ENCODE assay signal across 18 cellular contexts in the genomic region with DNA sequence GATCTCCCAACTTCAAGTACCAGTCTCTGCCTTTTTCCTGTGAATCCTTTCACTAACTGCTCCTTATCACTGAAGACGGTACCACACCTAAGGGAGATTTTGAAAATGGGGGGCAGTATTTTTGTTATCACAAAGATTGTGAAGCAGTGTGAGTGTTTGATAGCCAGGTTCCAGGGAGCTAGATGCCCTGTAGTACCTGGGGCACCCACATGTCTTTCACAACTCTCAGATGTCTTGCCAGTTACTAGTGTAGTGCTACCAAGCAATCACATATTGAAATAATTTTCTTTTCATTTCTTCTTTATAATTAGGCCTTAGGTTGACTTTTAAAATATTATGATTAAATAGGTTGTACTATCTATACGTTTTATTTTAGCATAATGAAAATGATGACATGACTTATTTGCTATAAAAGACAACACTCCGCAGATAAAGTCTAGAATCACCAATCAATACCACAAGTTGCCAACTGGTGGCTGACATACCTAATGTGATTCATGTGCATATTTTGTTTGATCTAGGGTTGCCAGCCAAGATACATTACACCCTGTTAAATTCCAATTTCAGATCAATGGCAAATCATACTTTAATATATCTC.
DNase-seq lines count a peak whose midpoint lies in the region; ATAC-seq, FAIRE-seq and TF ChIP-seq lines count a peak whose summit lies in the region.
"Had no signal": no experiment of that assay in that cellular context is flagged by ENCODE, and none has a peak within 500 bp of the region (broad histone marks: within the 10 kb centered on the region; RNA-seq: fewer than 3 reads in every experiment).

No MANE protein-coding gene starts in this region.

- H3K9ac ChIP-seq in K562 (ENCODE audit: insufficient read depth in 1 of 2, low read depth in 2 of 2, low read length in 2 of 2) = no peak overlapping the region

- H3K9me3 ChIP-seq in K562 (replicated peaks; ENCODE audit: control insufficient read depth, insufficient read depth, low read depth, low read length) (no peaks in the 10 kb centered on the region), Peyer's patch (no peaks in the 10 kb centered on the region)

- no peak for DNase-seq in HTR-8/SVneo (ENCODE audit: insufficient read length, low spot score)
- DNase-seq in K562 (ENCODE audit: extremely low read depth in 1 of 4, low spot score in 3 of 4) = no peak
- no peak for DNase-seq in left lobe of liver (ENCODE audit: low spot score)
- no peak for DNase-seq in activated T-cell treated with anti-CD3 and anti-CD28 coated beads, Interleukin-2, amount 50 U/mL, for 1 hour
- DNase-seq in Peyer's patch = no peak
- no peak for DNase-seq in RPMI8226
- DNase-seq in stimulated activated naive CD4-positive, alpha-beta T cell (lab: John Stamatoyannopoulos, UW) = no peak
- DNase-seq: AML-193; CD4-positive, alpha-beta memory T cell; DMS153; DMS79; GDM1; GOT3; H9; KBM-7 had no signal

- no peaks in the 10 kb centered on the region for H3K79me2 ChIP-seq in K562 (ENCODE audit: control insufficient read depth, insufficient read depth, low read length)

- H3K4me2 ChIP-seq in K562 (ENCODE audit: insufficient read depth, low read length) = no peak overlapping the region

- intact Hi-C loops in K562 (cut with micrococcal nuclease) = no loop called here

- WGBS in K562 (ENCODE audit: insufficient coverage, low coverage, missing lambda C conversion rate) = 2% methylated on average over 3 of the region's 3 CpGs

- TF ChIP-seq POLR2A in K562 (conservative IDR thresholded peaks at IDR 0.05) (no peak), Peyer's patch (IDR thresholded peaks at IDR 0.05) (no peak)

- no peak overlapping the region for H3K4me3 ChIP-seq in K562
- H3K4me3 ChIP-seq in Peyer's patch = no peak overlapping the region

- no peak overlapping the region for H2AFZ ChIP-seq in K562 (ENCODE audit: low read depth, low read length)

- ATAC-seq in K562 = no peak
- peak; percentile 82 for ATAC-seq in left lobe of liver

- POLR2A ChIA-PET in K562 (lab: Yijun Ruan, JAX) = interaction anchor here (1.4 kb wide), 1 partner anchor 30 kb away, joined by 4 read pairs; no protein-coding TSS in a partner anchor

- H3K36me3 ChIP-seq in K562 (ENCODE audit: control insufficient read depth, insufficient read depth, low read length) = no peaks in the 10 kb centered on the region
- no peaks in the 10 kb centered on the region for H3K36me3 ChIP-seq in Peyer's patch

- H3K27ac ChIP-seq in K562 (ENCODE audit: extremely low read depth, low read depth, low read length) (no peak overlapping the region), Peyer's patch (no peak overlapping the region)

- H3K9me1 ChIP-seq in K562 (ENCODE audit: control insufficient read depth, insufficient read depth, low read length) = no peaks in the 10 kb centered on the region

- CTCF ChIA-PET in K562 (lab: Yijun Ruan, JAX; ENCODE audit: low intra/inter-chr PET ratio) = no interaction called here

- TF ChIP-seq CTCF in K562 (IDR thresholded peaks at IDR 0.05 in 2 of 3, conservative IDR thresholded peaks at IDR 0.05 in 1 of 3; ENCODE audit: insufficient read depth in 2 of 3, low read depth in 1 of 3, low read length in 3 of 3) (no peak), Peyer's patch (IDR thresholded peaks at IDR 0.05) (no peak)

- in situ Hi-C loops in K562 (cut with MboI) = loop anchor here (25.0 kb wide), 2 partner anchors 259 to 491 kb away; no protein-coding TSS in a partner anchor

- BruUV-seq in K562 (replicated peaks; lab: Mats Ljungman, UMichigan) = no TSS peak

- FAIRE-seq in HTR-8/SVneo (lab: Jason Lieb, UNC) (peak; percentile 87), K562 (lab: Jason Lieb, UNC) (no peak)
- FAIRE-seq: A204.1, GM12892, GM18507 had no signal

- no peaks in the 10 kb centered on the region for H4K20me1 ChIP-seq in K562 (replicated peaks; ENCODE audit: control insufficient read depth, insufficient read depth, low read length)

- no peak for TF ChIP-seq RAD21 in K562 (CRISPR knock-in tag; conservative IDR thresholded peaks at IDR 0.05 in 1 of 2, IDR thresholded peaks at IDR 0.05 in 1 of 2)

- TF ChIP-seq EP300 in K562 (IDR thresholded peaks at IDR 0.05; ENCODE audit: low read length) = no peak

- no peaks in the 10 kb centered on the region for H3K4me1 ChIP-seq in K562 (replicated peaks in 1 of 2; ENCODE audit: control insufficient read depth in 2 of 2, insufficient read depth in 2 of 2, low read length in 2 of 2)
- H3K4me1 ChIP-seq in Peyer's patch = no peaks in the 10 kb centered on the region

- H3K27me3 ChIP-seq in K562 (ENCODE audit: control insufficient read depth in 2 of 2, insufficient read depth in 2 of 2, low read length in 2 of 2) (no peaks in the 10 kb centered on the region), Peyer's patch (no peaks in the 10 kb centered on the region)

TF ChIP-seq in K562, 482 proteins besides CTCF, POLR2A, EP300 and RAD21:
- TF ChIP-seq, protein P1, sequence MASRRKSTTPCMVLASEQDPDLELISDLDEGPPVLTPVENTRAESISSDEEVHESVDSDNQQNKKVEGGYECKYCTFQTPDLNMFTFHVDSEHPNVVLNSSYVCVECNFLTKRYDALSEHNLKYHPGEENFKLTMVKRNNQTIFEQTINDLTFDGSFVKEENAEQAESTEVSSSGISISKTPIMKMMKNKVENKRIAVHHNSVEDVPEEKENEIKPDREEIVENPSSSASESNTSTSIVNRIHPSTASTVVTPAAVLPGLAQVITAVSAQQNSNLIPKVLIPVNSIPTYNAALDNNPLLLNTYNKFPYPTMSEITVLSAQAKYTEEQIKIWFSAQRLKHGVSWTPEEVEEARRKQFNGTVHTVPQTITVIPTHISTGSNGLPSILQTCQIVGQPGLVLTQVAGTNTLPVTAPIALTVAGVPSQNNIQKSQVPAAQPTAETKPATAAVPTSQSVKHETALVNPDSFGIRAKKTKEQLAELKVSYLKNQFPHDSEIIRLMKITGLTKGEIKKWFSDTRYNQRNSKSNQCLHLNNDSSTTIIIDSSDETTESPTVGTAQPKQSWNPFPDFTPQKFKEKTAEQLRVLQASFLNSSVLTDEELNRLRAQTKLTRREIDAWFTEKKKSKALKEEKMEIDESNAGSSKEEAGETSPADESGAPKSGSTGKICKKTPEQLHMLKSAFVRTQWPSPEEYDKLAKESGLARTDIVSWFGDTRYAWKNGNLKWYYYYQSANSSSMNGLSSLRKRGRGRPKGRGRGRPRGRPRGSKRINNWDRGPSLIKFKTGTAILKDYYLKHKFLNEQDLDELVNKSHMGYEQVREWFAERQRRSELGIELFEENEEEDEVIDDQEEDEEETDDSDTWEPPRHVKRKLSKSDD (conservative IDR thresholded peaks at IDR 0.05; ENCODE audit: low read length) = no peak
- TF ChIP-seq ZNF316 (IDR thresholded peaks at IDR 0.05) (peak; percentile 45), C11orf30 (IDR thresholded peaks at IDR 0.05; ENCODE audit: low read depth) (0 out of 2 replicates have a peak, but pooled peaks have one; percentile 21)
